In the genomic region with DNA sequence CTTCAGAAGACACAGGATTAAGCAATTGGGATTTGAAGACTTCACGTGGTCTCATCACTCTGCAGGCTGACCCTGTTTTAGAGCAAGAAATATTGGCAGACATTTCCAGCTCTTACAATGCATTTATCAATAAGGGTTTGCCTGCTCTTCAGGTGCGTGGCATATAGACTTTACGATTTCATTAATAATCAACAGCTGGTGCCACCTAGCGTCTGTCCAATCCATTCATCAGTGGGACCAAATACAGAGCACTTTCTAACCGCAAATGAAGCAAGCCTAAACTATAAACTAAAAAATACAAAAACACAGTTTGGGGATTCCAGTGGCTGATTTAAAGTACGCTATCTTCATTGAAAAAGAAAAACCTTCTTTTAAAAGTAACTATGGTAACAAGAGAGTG, we compare ENCODE assay signal across 8 cellular contexts.
DNase-seq lines count a peak whose midpoint lies in the region; ATAC-seq and TF ChIP-seq lines count a peak whose summit lies in the region.

No MANE protein-coding gene starts in this region.

- no peaks in the 10 kb centered on the region for H3K9me3 Mint-ChIP-seq in Caco-2 (ENCODE audit: unreplicated experiment)

- H3K27ac ChIP-seq in adrenal gland (no peak overlapping the region), liver (ENCODE audit: low read depth in 1 of 2, low read length in 2 of 2) (no peak overlapping the region)

- H3K36me3 Mint-ChIP-seq in Caco-2 (ENCODE audit: insufficient read depth, unreplicated experiment) = no peaks in the 10 kb centered on the region

- no peak overlapping the region for H3K9ac ChIP-seq in liver (ENCODE audit: low read depth in 1 of 2, low read length in 2 of 2)

- H3K4me3 Mint-ChIP-seq in Caco-2 (ENCODE audit: unreplicated experiment) = no peak overlapping the region

- H3K4me1 ChIP-seq in Caco-2 = no peaks in the 10 kb centered on the region
- H3K4me1 ChIP-seq in adrenal gland (replicated peaks in 1 of 2) = no peaks in the 10 kb centered on the region
- H3K4me1 ChIP-seq in liver (ENCODE audit: control insufficient read depth in 4 of 4, insufficient read depth in 4 of 4, low read length in 3 of 4) = no peaks in the 10 kb centered on the region

- peak; percentile 37 to 49 for TF ChIP-seq CTCF in Caco-2 (IDR thresholded peaks at IDR 0.05; ENCODE audit: insufficient read depth in 1 of 2, low read depth in 1 of 2, low read length in 1 of 2, severe bottlenecking in 1 of 2, unreplicated experiment in 1 of 2)
- TF ChIP-seq CTCF in adrenal gland (IDR thresholded peaks at IDR 0.05) = peak; percentile 22 to 55 (median 44)
- peak; percentile 21 for TF ChIP-seq CTCF in liver (IDR thresholded peaks at IDR 0.05; ENCODE audit: low read depth, low read length, missing input control)

- peak; percentile 33 to 64 for TF ChIP-seq RAD21 in liver (IDR thresholded peaks at IDR 0.05)

- H3K4me3 ChIP-seq in Caco-2 (ENCODE audit: low read depth, low read length) (no peak overlapping the region), adrenal gland (no peak overlapping the region), liver (ENCODE audit: low read depth in 1 of 3, low read length in 3 of 3) (no peak overlapping the region)

- H3K4me1 Mint-ChIP-seq in Caco-2 (ENCODE audit: low read depth, unreplicated experiment) = no peaks in the 10 kb centered on the region

- intact Hi-C loops in Caco-2 (cut with micrococcal nuclease; ENCODE audit: unreplicated experiment) (loop anchor here (2.0 kb wide), 2 partner anchors 806 to 854 kb away; no protein-coding TSS in a partner anchor), adrenal gland (cut with DNase I) (no loop called here)

- H3K27ac Mint-ChIP-seq in Caco-2 (ENCODE audit: unreplicated experiment) = no peak overlapping the region

- POLR2A ChIA-PET in Caco-2 (lab: Charles Lee) = no interaction called here

- no peaks in the 10 kb centered on the region for H3K36me3 ChIP-seq in Caco-2 (ENCODE audit: control insufficient read depth, insufficient read depth, low read length)
- no peaks in the 10 kb centered on the region for H3K36me3 ChIP-seq in adrenal gland (replicated peaks in 1 of 2)
- no peaks in the 10 kb centered on the region for H3K36me3 ChIP-seq in liver (ENCODE audit: control insufficient read depth in 4 of 4, insufficient read depth in 3 of 4, low read depth in 1 of 4, low read length in 3 of 4)

- H3K27me3 ChIP-seq in Caco-2 (replicated peaks; ENCODE audit: control insufficient read depth, insufficient read depth, low read length) (no peaks in the 10 kb centered on the region), adrenal gland (no peaks in the 10 kb centered on the region), liver (ENCODE audit: control insufficient read depth in 4 of 4, insufficient read depth in 4 of 4, low read length in 3 of 4) (no peaks in the 10 kb centered on the region)

- H3K9me3 ChIP-seq in Caco-2 (no peaks in the 10 kb centered on the region), adrenal gland (replicated peaks in 1 of 3) (no peaks in the 10 kb centered on the region), liver (ENCODE audit: control insufficient read depth in 4 of 4, low read length in 3 of 4) (no peaks in the 10 kb centered on the region)

- 6 to 20% (median 12%) methylated on average over 6 of the region's 6 CpGs for WGBS in adrenal gland, 4 donors
- 23% methylated on average over 6 of the region's 6 CpGs for WGBS in liver

- peak in 1 of 2 experiments; percentile 9 for DNase-seq in Caco-2
- peak; percentile 15 to 65 (median 20) for DNase-seq in adrenal gland
- DNase-seq in stimulated activated CD4-positive, alpha-beta T cell treated with anti-CD3 and anti-CD28 coated beads, Interleukin-12 subunit alpha, Interleukin-12 subunit beta, amount 100 ng/mL, for 4 hours = no peak
- no peak for DNase-seq in retina
- DNase-seq in NCI-H524 treated with DMSO at 0.1 percent for 48 hours (lab: John Stamatoyannopoulos, UW) = no peak

- ATAC-seq in HG03354 (IDR thresholded peaks at IDR 0.05; ENCODE audit: poor library complexity, severe bottlenecking, unreplicated experiment) (peak; percentile 79), HG02884 (IDR thresholded peaks at IDR 0.05; ENCODE audit: unreplicated experiment) (no peak)

- no TSS peak for BruUV-seq in Caco-2 (replicated peaks; lab: Mats Ljungman, UMichigan)

- peaks cover 3% of the 10 kb centered on the region for H3K27me3 Mint-ChIP-seq in Caco-2 (ENCODE audit: insufficient read depth, unreplicated experiment)

- TF ChIP-seq POLR2A in adrenal gland (IDR thresholded peaks at IDR 0.05) = no peak

- CTCF ChIA-PET in Caco-2 (lab: Charles Lee) = no interaction called here

TF ChIP-seq in liver, 16 proteins besides CTCF, POLR2A, EP300 and RAD21:
- TF ChIP-seq YY1 (IDR thresholded peaks at IDR 0.05) = no peak
- TF ChIP-seq HNF4G (IDR thresholded peaks at IDR 0.05) = no peak
- TF ChIP-seq GABPA (IDR thresholded peaks at IDR 0.05 in 1 of 2, conservative IDR thresholded peaks at IDR 0.05 in 1 of 2) = no peak
- TF ChIP-seq, protein P1, sequence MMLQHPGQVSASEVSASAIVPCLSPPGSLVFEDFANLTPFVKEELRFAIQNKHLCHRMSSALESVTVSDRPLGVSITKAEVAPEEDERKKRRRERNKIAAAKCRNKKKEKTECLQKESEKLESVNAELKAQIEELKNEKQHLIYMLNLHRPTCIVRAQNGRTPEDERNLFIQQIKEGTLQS (IDR thresholded peaks at IDR 0.05) = no peak
- no peak for TF ChIP-seq RXRA (IDR thresholded peaks at IDR 0.05)
- TF ChIP-seq NR2F2 (IDR thresholded peaks at IDR 0.05) = no peak
- no peak for TF ChIP-seq TAF1 (conservative IDR thresholded peaks at IDR 0.05)
- no peak for TF ChIP-seq EGR1 (IDR thresholded peaks at IDR 0.05; ENCODE audit: low read depth in 2 of 2)

Comparison
In these comparisons a context has a peak if more than half of its experiments do, and no peak if none do; other contexts are left out.
1. DNase-seq: peak in adrenal gland (7 of 7); none in stimulated activated CD4-positive, alpha-beta T cell treated with anti-CD3 and anti-CD28 coated beads, Interleukin-12 subunit alpha, Interleukin-12 subunit beta, amount 100 ng/mL, for 4 hours (single experiment), retina (single experiment) and NCI-H524 treated with DMSO at 0.1 percent for 48 hours (single experiment).
2. Peak in every context shown above with its lines, with median percentiles within 50 percentile points of each other: CTCF ChIP-seq.